ENCODE assay signal across 1 cellular context in genomic region chr15:67296188-67296587, GRCh38.
TF ChIP-seq lines count a peak whose summit lies in the region.

No MANE protein-coding gene starts in this region.

TF ChIP-seq in H1, 55 proteins besides CTCF, POLR2A, EP300 and RAD21:
- TF ChIP-seq POU5F1 (IDR thresholded peaks at IDR 0.05; ENCODE audit: low read depth, low read length) (no peak), YY1 (IDR thresholded peaks at IDR 0.05; ENCODE audit: low read depth, low read length) (no peak), BCL11A (IDR thresholded peaks at IDR 0.05; ENCODE audit: low read depth in 2 of 2, low read length in 2 of 2) (no peak), USF2 (IDR thresholded peaks at IDR 0.05; ENCODE audit: low read length) (no peak), RXRA (IDR thresholded peaks at IDR 0.05; ENCODE audit: insufficient read depth, low read depth, low read length) (no peak), ZNF274 (IDR thresholded peaks at IDR 0.05; ENCODE audit: borderline replicate concordance, extremely low read depth, low read length) (no peak), MAFK (IDR thresholded peaks at IDR 0.05; ENCODE audit: low read depth, low read length) (peak; percentile 72; the same call in 1 of the 2 replicates)
TF ChIP-seq in H1: peak in this region for 1.
